1 cellular context compared by ENCODE assay signal in genomic region chr3:127775398-127776109, GRCh38.
TF ChIP-seq lines count a peak whose summit lies in the region.

No MANE protein-coding gene starts in this region.

TF ChIP-seq in GM23338, 12 proteins besides CTCF, POLR2A, EP300 and RAD21 (continued from another document):
- no peak for TF ChIP-seq POLR2AphosphoS5 (IDR thresholded peaks at IDR 0.05; ENCODE audit: low read depth)
- TF ChIP-seq REST (IDR thresholded peaks at IDR 0.05; ENCODE audit: unreplicated experiment): no peak
- no peak for TF ChIP-seq JUNB (IDR thresholded peaks at IDR 0.05; ENCODE audit: unreplicated experiment)
- TF ChIP-seq STAT1 (IDR thresholded peaks at IDR 0.05; ENCODE audit: unreplicated experiment): no peak
